ENCODE assay signal across 8 cellular contexts in the genomic region with DNA sequence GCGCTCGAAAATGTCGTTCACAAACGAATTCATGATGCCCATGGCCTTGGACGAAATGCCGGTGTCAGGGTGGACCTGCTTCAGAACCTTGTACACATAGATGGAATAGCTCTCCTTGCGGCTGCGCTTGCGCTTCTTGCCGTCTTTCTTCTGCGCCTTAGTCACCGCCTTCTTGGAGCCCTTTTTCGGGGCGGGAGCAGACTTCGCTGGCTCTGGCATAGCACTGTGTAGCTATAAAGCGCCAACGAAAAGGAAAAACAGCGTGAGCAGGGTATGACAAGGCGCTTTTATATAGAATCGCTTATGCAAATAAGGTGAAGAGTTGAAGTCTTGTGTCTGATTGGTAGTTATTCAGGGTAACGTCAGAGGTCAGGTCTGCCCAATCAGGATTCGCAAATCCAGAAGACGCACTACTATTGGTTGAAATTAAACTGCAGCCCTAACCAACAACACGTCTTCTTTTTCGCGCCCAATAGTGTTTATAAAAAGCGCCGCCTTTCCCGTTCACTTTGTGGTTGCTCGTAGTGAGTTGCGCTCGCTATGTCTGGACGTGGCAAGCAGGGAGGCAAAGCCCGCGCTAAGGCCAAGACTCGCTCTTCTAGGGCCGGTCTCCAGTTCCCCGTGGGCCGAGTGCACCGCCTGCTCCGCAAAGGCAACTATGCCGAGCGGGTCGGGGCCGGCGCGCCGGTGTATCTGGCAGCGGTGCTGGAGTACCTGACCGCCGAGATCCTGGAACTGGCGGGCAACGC.
DNase-seq lines count a peak whose midpoint lies in the region; ATAC-seq and TF ChIP-seq lines count a peak whose summit lies in the region.

No MANE protein-coding gene starts in this region.

- H3K79me2 ChIP-seq in OCI-LY3 (ENCODE audit: low read length): peaks cover 11% of the 10 kb centered on the region

- H3K4me2 ChIP-seq in OCI-LY3 (ENCODE audit: low read length): peak overlapping the region; percentile 98

- H2AFZ ChIP-seq in OCI-LY3 (ENCODE audit: low read depth, low read length): no peak overlapping the region

- peak; percentile 68 for TF ChIP-seq POLR2A in esophagus muscularis mucosa (IDR thresholded peaks at IDR 0.05; ENCODE audit: low read depth)

- H3K27me3 ChIP-seq in OCI-LY3 (ENCODE audit: low read depth, low read length): no peaks in the 10 kb centered on the region
- H3K27me3 ChIP-seq in esophagus muscularis mucosa: no peaks in the 10 kb centered on the region
- no peaks in the 10 kb centered on the region for H3K27me3 ChIP-seq in mucosa of stomach (ENCODE audit: control insufficient read depth, insufficient read depth, low read length)

- H4K20me1 ChIP-seq in OCI-LY3 (ENCODE audit: insufficient read depth, low read length): no peaks in the 10 kb centered on the region

- H3K9ac ChIP-seq in OCI-LY3 (ENCODE audit: low read length) (peak overlapping the region; percentile 98), mucosa of stomach (ENCODE audit: low read length) (peak overlapping the region; percentile 70)

- H3K9me3 ChIP-seq in OCI-LY3 (ENCODE audit: insufficient read depth, low read length): no peaks in the 10 kb centered on the region
- H3K9me3 ChIP-seq in esophagus muscularis mucosa: no peaks in the 10 kb centered on the region
- H3K9me3 ChIP-seq in mucosa of stomach (ENCODE audit: control insufficient read depth, low read length): no peaks in the 10 kb centered on the region

- DNase-seq in DMS 273 treated with DMSO at 0.1 percent for 48 hours (lab: John Stamatoyannopoulos, UW): peak; percentile 99
- DNase-seq in HuH-7.5 (ENCODE audit: low spot score): peak; percentile 81
- DNase-seq in activated T-cell treated with anti-CD3 and anti-CD28 coated beads for 4 hours: peak; percentile 78
- DNase-seq in esophagus muscularis mucosa (ENCODE audit: extremely low spot score): peak; percentile 99
- DNase-seq in stimulated activated CD8-positive, alpha-beta memory T cell treated with anti-CD3 and anti-CD28 coated beads, Interleukin-7, amount 100 ng/mL, for 1 hour (ENCODE audit: low read depth in 2 of 2): peak; percentile 63 to 72

- WGBS in esophagus muscularis mucosa: 0% methylated on average over 23 of the region's 53 CpGs

- no peak for TF ChIP-seq CTCF in OCI-LY3 (IDR thresholded peaks at IDR 0.05; ENCODE audit: low read depth, low read length)
- no peak for TF ChIP-seq CTCF in esophagus muscularis mucosa (IDR thresholded peaks at IDR 0.05)

- no peak for TF ChIP-seq EP300 in esophagus muscularis mucosa (IDR thresholded peaks at IDR 0.05)

- H3K36me3 ChIP-seq in OCI-LY3 (replicated peaks; ENCODE audit: low read depth, low read length): peaks cover 16% of the 10 kb centered on the region
- peaks cover 0 to 5% (median 0%) of the 10 kb centered on the region in 4 donors for H3K36me3 ChIP-seq in esophagus muscularis mucosa
- H3K36me3 ChIP-seq in mucosa of stomach (ENCODE audit: control insufficient read depth, insufficient read depth, low read length): no peaks in the 10 kb centered on the region

- intact Hi-C loops in esophagus muscularis mucosa (cut with DNase I): loop anchor here (5.0 to 10.0 kb wide), 2 partner anchors 45 to 1118 kb away; a partner anchor contains a TSS

- ATAC-seq in GM21529 (IDR thresholded peaks at IDR 0.05; ENCODE audit: unreplicated experiment): peak; percentile 71

- H3K4me3 ChIP-seq in OCI-LY3 (ENCODE audit: low read length) (peak overlapping the region; percentile 87), esophagus muscularis mucosa (peak overlapping the region; percentile 59 to 64 (median 62)), mucosa of stomach (ENCODE audit: low read length) (peak overlapping the region; percentile 68)

- peak overlapping the region; percentile 100 for H3K27ac ChIP-seq in OCI-LY3 (ENCODE audit: low read length)
- H3K27ac ChIP-seq in esophagus muscularis mucosa (replicated peaks in 1 of 4): peak overlapping the region; percentile 88 to 96 (median 92)

- H3K4me1 ChIP-seq in OCI-LY3 (ENCODE audit: low read length) (peaks cover 37% of the 10 kb centered on the region), esophagus muscularis mucosa (peaks cover 14 to 28% (median 23%) of the 10 kb centered on the region in 4 donors), mucosa of stomach (ENCODE audit: control insufficient read depth, insufficient read depth, low read length) (peaks cover 15% of the 10 kb centered on the region)

Comparison
In these comparisons a context has a peak if more than half of its experiments do, and no peak if none do; other contexts are left out.
1. Peak in every context shown above with its lines: DNase-seq, ATAC-seq, H3K4me3 ChIP-seq and H3K27ac ChIP-seq.